In the genomic region with DNA sequence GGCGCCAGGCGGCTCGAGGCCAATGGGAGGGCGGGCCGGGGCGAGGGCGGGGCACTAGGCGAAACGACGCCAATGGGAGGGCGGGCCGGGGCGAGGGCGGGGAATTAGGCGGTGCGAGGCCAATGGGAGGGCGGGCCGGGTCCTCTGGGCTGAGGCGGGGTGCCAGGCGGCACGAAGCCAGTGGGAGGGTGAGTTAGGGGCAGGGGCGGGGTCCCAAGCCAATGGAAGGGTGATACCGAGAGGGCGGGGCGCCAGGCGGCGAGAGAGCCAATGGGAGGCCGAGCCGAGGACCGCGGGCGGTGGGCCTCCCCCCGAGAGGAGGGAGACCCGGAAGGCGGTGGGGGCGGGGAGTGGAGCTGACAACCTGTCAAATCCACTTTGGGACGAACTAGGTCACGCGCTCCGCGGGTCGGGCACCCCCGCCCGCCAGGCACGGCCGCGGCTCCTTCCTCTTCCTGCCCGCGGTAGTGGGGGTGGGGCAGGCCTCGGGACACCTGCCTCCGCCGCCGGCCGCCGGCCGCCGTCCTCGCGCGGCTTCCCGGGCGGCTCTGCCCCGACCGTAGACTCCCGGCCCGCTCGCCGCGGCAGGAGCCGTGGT, we compare ENCODE assay signal across 8 cellular contexts. TPM values are rescaled to one million over a fixed set of nuclear protein-coding genes. Genes with fewer than 3 reads are reported as not detected.
DNase-seq lines count a peak whose midpoint lies in the region; ATAC-seq and TF ChIP-seq lines count a peak whose summit lies in the region.

No MANE protein-coding gene starts in this region.

- ATAC-seq in GM18870 (IDR thresholded peaks at IDR 0.05; ENCODE audit: unreplicated experiment) (peak; percentile 86), HG03108 (IDR thresholded peaks at IDR 0.05; ENCODE audit: unreplicated experiment) (peak; percentile 91)

- intact Hi-C loops in breast epithelium (cut with DNase I; ENCODE audit: low total_unique reads), result no loop called here

- DNase-seq in ACHN (peak; percentile 100), NCI-H2171 treated with DMSO at 0.1 percent for 48 hours (lab: John Stamatoyannopoulos, UW) (peak; percentile 99), breast epithelium (ENCODE audit: low spot score in 2 of 2) (peak; percentile 100)

- TF ChIP-seq CTCF in VCaP (conservative IDR thresholded peaks at IDR 0.05) (no peak), breast epithelium (IDR thresholded peaks at IDR 0.05) (no peak)

- H3K4me3 ChIP-seq in breast epithelium (peak overlapping the region; percentile 89 to 99 (median 93)), iPS-20b (ENCODE audit: low read length) (peak overlapping the region; percentile 87; the same call in 1 of the 2 replicates), skin epidermis (peak overlapping the region; percentile 75 to 98 (median 92))

- H3K9me3 ChIP-seq in breast epithelium (no peaks in the 10 kb centered on the region), iPS-20b (ENCODE audit: insufficient read depth, low read depth, low read length) (no peaks in the 10 kb centered on the region)

- peaks cover 0 to 4% of the 10 kb centered on the region in 2 donors for H3K4me1 ChIP-seq in breast epithelium
- peaks cover 8% of the 10 kb centered on the region; the same call in 1 of the 2 replicates for H3K4me1 ChIP-seq in iPS-20b (ENCODE audit: insufficient read depth, low read length)

- peak overlapping the region; percentile 80; the same call in 1 of the 2 replicates for H3K9ac ChIP-seq in iPS-20b (ENCODE audit: low read depth, low read length)

- H3K27me3 ChIP-seq in breast epithelium, result no peaks in the 10 kb centered on the region
- H3K27me3 ChIP-seq in iPS-20b (ENCODE audit: insufficient read depth, low read length), result peaks cover 7% of the 10 kb centered on the region; the same call in 1 of the 2 replicates

- H3K36me3 ChIP-seq in breast epithelium (no peaks in the 10 kb centered on the region), iPS-20b (ENCODE audit: insufficient read depth, low read depth, low read length) (no peaks in the 10 kb centered on the region)

- peak overlapping the region; percentile 100 for H3K27ac ChIP-seq in VCaP
- peak overlapping the region; percentile 99 to 100 for H3K27ac ChIP-seq in breast epithelium
- no peak overlapping the region for H3K27ac ChIP-seq in iPS-20b (ENCODE audit: low read length)
- H3K27ac ChIP-seq in skin epidermis, result peak overlapping the region; percentile 98 to 100 (median 100)

- no peak for TF ChIP-seq POLR2A in breast epithelium (IDR thresholded peaks at IDR 0.05)

- in situ Hi-C loops in ACHN (cut with HindIII; ENCODE audit: low pct_ligation_motif_present, low pct_unique_long_range_greater_than_20kb, low sequenced_read_pairs), result no loop called here

RNA-seq across cellular contexts. Expression of gene KMT2C, which starts 28.0 kb away (rescaled TPM):
- total RNA-seq in breast epithelium, result 100 to 1,000 TPM in 1 of 3 donors, 10 to 100 TPM in 2; 73.6 to 112 (median 85.5) TPM
